8 cellular contexts compared by ENCODE assay signal in genomic region chr20:13819885-13820645, GRCh38. TPM values are rescaled to one million over a fixed set of nuclear protein-coding genes. Genes with fewer than 3 reads are reported as not detected.
DNase-seq lines count a peak whose midpoint lies in the region; ATAC-seq and TF ChIP-seq lines count a peak whose summit lies in the region.

No MANE protein-coding gene starts in this region.

- H3K4me1 ChIP-seq in Karpas-422 (ENCODE audit: low read length) (peaks cover 4% of the 10 kb centered on the region; the same call in 1 of the 2 replicates), PC-3 (ENCODE audit: insufficient read depth, low read length) (peaks cover 21% of the 10 kb centered on the region), mammary epithelial cell (ENCODE audit: insufficient read depth, low read length) (no peaks in the 10 kb centered on the region), upper lobe of right lung (peaks cover 3% of the 10 kb centered on the region)

- DNase-seq in stimulated activated CD4-positive, alpha-beta T cell treated with anti-CD3 and anti-CD28 coated beads, Interleukin-4, amount 100 ng/mL, for 24 hours = peak; percentile 6
- no peak for DNase-seq in stimulated activated CD4-positive, alpha-beta T cell treated with anti-CD3 and anti-CD28 coated beads, Interleukin-2, amount 100 ng/mL, for 48 hours
- DNase-seq in H7 (peak; percentile 29), Karpas-422 (peak; percentile 86), PC-3 (peak; percentile 95), mammary epithelial cell (peak; percentile 74), left kidney (ENCODE audit: low read depth, low spot score) (peak; percentile 85), upper lobe of right lung (no peak)

- no peak overlapping the region for H3K27ac ChIP-seq in Karpas-422 (ENCODE audit: low read length)
- H3K27ac ChIP-seq in PC-3 (ENCODE audit: low read length) = no peak overlapping the region
- no peak overlapping the region for H3K27ac ChIP-seq in mammary epithelial cell (ENCODE audit: insufficient read depth, low read depth, low read length)
- no peak overlapping the region for H3K27ac ChIP-seq in upper lobe of right lung

- H3K36me3 ChIP-seq in H7 (replicated peaks; ENCODE audit: control insufficient read depth, insufficient read depth, low read length) (peaks cover 8% of the 10 kb centered on the region), Karpas-422 (ENCODE audit: insufficient read depth, low read length) (peaks cover 25% of the 10 kb centered on the region; the same call in 1 of the 2 replicates), PC-3 (ENCODE audit: low read depth, low read length) (peaks cover 23% of the 10 kb centered on the region), mammary epithelial cell (ENCODE audit: insufficient read depth, low read length) (peaks cover 6% of the 10 kb centered on the region), upper lobe of right lung (peaks cover 34% of the 10 kb centered on the region)

- in situ Hi-C loops in mammary epithelial cell (cut with MboI; ENCODE audit: low sequenced_read_pairs in 2 of 2) = loop anchor here (5.0 to 10.0 kb wide), 2 partner anchors 235 to 237 kb away; no protein-coding TSS in a partner anchor

- no peak overlapping the region for H3K9ac ChIP-seq in Karpas-422 (ENCODE audit: low read length)
- no peak overlapping the region for H3K9ac ChIP-seq in PC-3 (ENCODE audit: low read length)
- no peak overlapping the region for H3K9ac ChIP-seq in mammary epithelial cell (ENCODE audit: insufficient read depth, low read length)

- H3F3A ChIP-seq in PC-3 (ENCODE audit: low read length, unreplicated experiment) = no peaks in the 10 kb centered on the region

- dilution Hi-C loops in mammary epithelial cell (cut with HindIII; ENCODE audit: low sequenced_read_pairs) = no loop called here

- BruUV-seq in PC-3 (replicated peaks; lab: Mats Ljungman, UMichigan) = no TSS peak
- no TSS peak for BruUV-seq in mammary epithelial cell (replicated peaks; lab: Mats Ljungman, UMichigan)

- H3K4me3 ChIP-seq in H7 (ENCODE audit: insufficient read depth, low read depth, low read length) = no peak overlapping the region
- H3K4me3 ChIP-seq in Karpas-422 (ENCODE audit: low read length) = no peak overlapping the region
- no peak overlapping the region for H3K4me3 ChIP-seq in PC-3 (ENCODE audit: low read length)
- H3K4me3 ChIP-seq in mammary epithelial cell (replicated peaks in 1 of 3; ENCODE audit: insufficient read depth in 1 of 3, low read depth in 2 of 3, low read length in 3 of 3) = no peak overlapping the region
- no peak overlapping the region for H3K4me3 ChIP-seq in upper lobe of right lung

- 22% methylated on average over 5 of the region's 5 CpGs for WGBS in mammary epithelial cell (ENCODE audit: low coverage, missing lambda C conversion rate)

- H3K4me2 ChIP-seq in Karpas-422 (ENCODE audit: low read depth, low read length, poor library complexity, severe bottlenecking) = no peak overlapping the region
- no peak overlapping the region for H3K4me2 ChIP-seq in PC-3 (ENCODE audit: low read length)
- no peak overlapping the region for H3K4me2 ChIP-seq in mammary epithelial cell (ENCODE audit: insufficient read depth, low read depth, low read length)

- TF ChIP-seq CTCF in PC-3 (conservative IDR thresholded peaks at IDR 0.05; ENCODE audit: low read depth, low read length) = peak; percentile 78
- TF ChIP-seq CTCF in mammary epithelial cell (conservative IDR thresholded peaks at IDR 0.05 in 1 of 2, IDR thresholded peaks at IDR 0.05 in 1 of 2; ENCODE audit: extremely low read depth in 1 of 2, insufficient read depth in 1 of 2, low read depth in 1 of 2, low read length in 2 of 2) = peak; percentile 55 to 56
- TF ChIP-seq CTCF in upper lobe of right lung (IDR thresholded peaks at IDR 0.05) = peak; percentile 64

- ATAC-seq in PC-3 = peak; percentile 72
- peak; percentile 79 for ATAC-seq in upper lobe of right lung

- H3K9me3 ChIP-seq in Karpas-422 (ENCODE audit: low read length) (no peaks in the 10 kb centered on the region), PC-3 (ENCODE audit: low read length) (no peaks in the 10 kb centered on the region), mammary epithelial cell (replicated peaks; ENCODE audit: insufficient read depth, low read length) (no peaks in the 10 kb centered on the region), upper lobe of right lung (no peaks in the 10 kb centered on the region)

- POLR2A ChIA-PET in PC-3 (lab: Charles Lee; ENCODE audit: unreplicated experiment) = no interaction called here

- H3K79me2 ChIP-seq in Karpas-422 (ENCODE audit: low read length) (no peaks in the 10 kb centered on the region), PC-3 (ENCODE audit: low read length) (no peaks in the 10 kb centered on the region), mammary epithelial cell (ENCODE audit: insufficient read depth, low read length) (no peaks in the 10 kb centered on the region)

- no peak overlapping the region for H2AFZ ChIP-seq in Karpas-422 (ENCODE audit: low read length)
- H2AFZ ChIP-seq in PC-3 (ENCODE audit: low read length) = no peak overlapping the region
- no peak overlapping the region for H2AFZ ChIP-seq in mammary epithelial cell (ENCODE audit: low read depth, low read length)

- no peaks in the 10 kb centered on the region for H4K20me1 ChIP-seq in Karpas-422 (ENCODE audit: insufficient read depth, low read depth, low read length)
- no peaks in the 10 kb centered on the region for H4K20me1 ChIP-seq in PC-3 (ENCODE audit: low read length)
- H4K20me1 ChIP-seq in mammary epithelial cell (ENCODE audit: insufficient read depth, low read length) = no peaks in the 10 kb centered on the region

- CTCF ChIA-PET in PC-3 (lab: Charles Lee) (interaction anchor here (0.5 to 0.9 kb wide), 3 partner anchors 234 to 700 kb away, joined by 3 to 4 read pairs (median 3); no protein-coding TSS in a partner anchor), mammary epithelial cell (lab: Charles Lee; ENCODE audit: low non-redundant PET) (interaction anchor here (0.6 to 0.8 kb wide), 2 partner anchors 42 to 80 kb away, joined by 3 read pairs; no protein-coding TSS in a partner anchor)

- intact Hi-C loops in PC-3 (cut with micrococcal nuclease) = loop anchor here (1.0 to 10.0 kb wide), 2 partner anchors 145 to 235 kb away; no protein-coding TSS in a partner anchor
- intact Hi-C loops in mammary epithelial cell (cut with micrococcal nuclease) = loop anchor here (1.0 to 5.0 kb wide), 3 partner anchors 62 to 235 kb away; no protein-coding TSS in a partner anchor
- intact Hi-C loops in upper lobe of right lung (cut with DNase I) = loop anchor here (10.0 kb wide), 1 partner anchor 235 kb away; no protein-coding TSS in a partner anchor

- H3K27me3 ChIP-seq in H7 (ENCODE audit: control insufficient read depth, insufficient read depth, low read length) (no peaks in the 10 kb centered on the region; the same call in 1 of the 2 replicates), Karpas-422 (ENCODE audit: low read length) (no peaks in the 10 kb centered on the region), PC-3 (ENCODE audit: low read length) (no peaks in the 10 kb centered on the region), mammary epithelial cell (ENCODE audit: insufficient read depth, low read length) (no peaks in the 10 kb centered on the region), upper lobe of right lung (no peaks in the 10 kb centered on the region)

- H3K9me2 ChIP-seq in Karpas-422 (replicated peaks; ENCODE audit: insufficient read depth, low read length) = no peaks in the 10 kb centered on the region
- no peaks in the 10 kb centered on the region for H3K9me2 ChIP-seq in PC-3 (replicated peaks; ENCODE audit: low read length)

RNA-seq across cellular contexts. Expression of gene NDUFAF5, which starts 35.2 kb away (rescaled TPM):
- 23.7 and 24.9 TPM in 2 replicates for total RNA-seq in H7 (2014; rRNA removed; shearing (Covaris generic))
- total RNA-seq in Karpas-422 (2014; rRNA removed; shearing (Covaris generic); ENCODE audit: low replicate concordance) = 11.6 and 18.9 TPM in 2 replicates
- total RNA-seq in PC-3 (2014; rRNA removed) (23.3 and 29.0 TPM in 2 replicates), mammary epithelial cell (10 to 100 TPM; 10.8 to 34.7 TPM), upper lobe of right lung (20.1 TPM)
- polyA plus RNA-seq in mammary epithelial cell = 10.8 TPM
- polyA minus RNA-seq in mammary epithelial cell = 19.1 TPM

RNA-seq across cellular contexts. Expression of gene ESF1, which starts 35.3 kb away (rescaled TPM):
- 7.4 and 15.8 TPM in 2 replicates for total RNA-seq in H7 (2014; rRNA removed; shearing (Covaris generic))
- 12.2 and 16.9 TPM in 2 replicates for total RNA-seq in Karpas-422 (2014; rRNA removed; shearing (Covaris generic); ENCODE audit: low replicate concordance)
- 13.7 and 18.7 TPM in 2 replicates for total RNA-seq in PC-3 (2014; rRNA removed)
- 10 to 100 TPM in 1 of 2 donors, 1 to 10 TPM in 1; 6.7 to 16.2 TPM for total RNA-seq in mammary epithelial cell
- 2.7 TPM for polyA plus RNA-seq in mammary epithelial cell
- 0.72 TPM for polyA minus RNA-seq in mammary epithelial cell
- total RNA-seq in upper lobe of right lung = 15.1 TPM

Comparison
In these comparisons a context has a peak if more than half of its experiments do, and no peak if none do; other contexts are left out.
1. DNase-seq: peak in stimulated activated CD4-positive, alpha-beta T cell treated with anti-CD3 and anti-CD28 coated beads, Interleukin-4, amount 100 ng/mL, for 24 hours (single experiment), H7 (single experiment), Karpas-422 (single experiment), PC-3 (single experiment), mammary epithelial cell (single experiment) and left kidney (single experiment); none in stimulated activated CD4-positive, alpha-beta T cell treated with anti-CD3 and anti-CD28 coated beads, Interleukin-2, amount 100 ng/mL, for 48 hours (0 of 2) and upper lobe of right lung (single experiment).
2. Peak in every context shown above with its lines, with median percentiles within 50 percentile points of each other: CTCF ChIP-seq.